Comparison of ENCODE assay signal across 24 cellular contexts in the genomic region with DNA sequence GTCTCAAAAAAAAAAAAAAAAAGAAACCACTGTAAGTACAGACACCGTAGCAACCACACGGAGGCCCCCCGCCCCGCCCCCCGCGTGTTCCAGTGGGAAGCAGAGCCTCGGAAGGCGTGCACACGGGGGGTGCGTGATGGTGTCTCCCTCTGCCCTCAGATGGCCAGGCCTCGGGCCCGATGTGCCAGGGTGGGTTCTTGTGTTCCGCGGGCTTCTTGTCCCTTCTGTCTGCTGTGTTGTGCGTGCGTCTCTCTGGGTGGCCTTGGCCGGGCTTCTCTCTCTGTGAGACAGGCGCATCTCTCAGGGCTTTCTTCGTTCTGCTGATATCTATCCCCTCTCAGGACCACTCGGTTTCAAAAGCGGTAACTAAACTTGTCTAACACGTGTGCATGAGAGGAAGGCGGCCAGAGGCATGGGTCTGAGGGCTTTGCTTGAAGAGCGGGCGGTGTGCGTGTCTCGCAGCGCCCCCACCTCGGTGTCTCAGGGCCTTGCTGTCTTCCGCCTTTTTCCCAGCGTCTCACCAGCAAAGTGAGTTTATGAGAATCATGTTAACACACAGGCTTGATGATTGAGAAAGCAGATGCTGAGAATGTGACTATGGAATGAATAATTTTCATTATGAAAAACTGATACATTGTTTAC. TPM values are rescaled to one million over a fixed set of nuclear protein-coding genes. Genes with fewer than 3 reads are reported as not detected.
A peak's percentile ranks its signal among the peaks of the same experiment; 100 is the strongest.
DNase-seq lines count a peak whose midpoint lies in the region; ATAC-seq, FAIRE-seq and TF ChIP-seq lines count a peak whose summit lies in the region.
"Had no signal": no experiment of that assay in that cellular context is flagged by ENCODE, and none has a peak within 500 bp of the region (broad histone marks: within the 10 kb centered on the region; RNA-seq: fewer than 3 reads in every experiment).

No MANE protein-coding gene starts in this region.

- H3K27ac ChIP-seq in neutrophil, result peak overlapping the region; percentile 54
- H3K27ac ChIP-seq: A549, esophagus muscularis mucosa, gastroesophageal sphincter, SJSA1, uterus had no signal

- no peak overlapping the region for H3K4me3 ChIP-seq in neutrophil (ENCODE audit: low read depth in 1 of 2, low read length in 1 of 2)
- H3K4me3 ChIP-seq: A549, esophagus muscularis mucosa, gastroesophageal sphincter, SJSA1, uterus had no signal

- FAIRE-seq in D721Med (lab: Jason Lieb, UNC), result no peak
- FAIRE-seq: A549, GM18507 had no signal

- H3K4me1 Mint-ChIP-seq in natural killer cell treated with Interleukin-12 subunit alpha and Interleukin-12 subunit beta and Interleukin-15 and Interleukin-18, amount 100 ng/mL, for 72 hours (ENCODE audit: low read depth in 2 of 2), result peaks cover 5 to 28% of the 10 kb centered on the region in 2 donors
- peaks cover 39 to 40% of the 10 kb centered on the region in 2 donors for H3K4me1 Mint-ChIP-seq in natural killer cell
- H3K4me1 Mint-ChIP-seq in glutamatergic neuron (ENCODE audit: low read depth, unreplicated experiment), result peaks cover 48% of the 10 kb centered on the region

- no peaks in the 10 kb centered on the region for H3K9me3 Mint-ChIP-seq in natural killer cell treated with Interleukin-12 subunit alpha and Interleukin-12 subunit beta and Interleukin-15 and Interleukin-18, amount 100 ng/mL, for 72 hours
- H3K9me3 Mint-ChIP-seq in natural killer cell (no peaks in the 10 kb centered on the region), glutamatergic neuron (ENCODE audit: unreplicated experiment) (peaks cover 8% of the 10 kb centered on the region)
- H3K9me3 Mint-ChIP-seq: activated naive CD4-positive, alpha-beta T cell treated with anti-CD3 and anti-CD28 coated beads, Interleukin-2, amount 50 U/mL, for 24 hours; activated T-cell treated with anti-CD3 and anti-CD28 coated beads, Interleukin-2, amount 50 U/mL, for 72 hours; T-helper 2 cell treated with Interferon-gamma antibody and Interleukin-4, amounts not matched to agents 5 μg/mL and 100 μg/mL, for 36 hours had no signal

- H3K27ac Mint-ChIP-seq in natural killer cell treated with Interleukin-12 subunit alpha and Interleukin-12 subunit beta and Interleukin-15 and Interleukin-18, amount 100 ng/mL, for 72 hours, result no peak overlapping the region
- H3K27ac Mint-ChIP-seq in natural killer cell (no peak overlapping the region), glutamatergic neuron (ENCODE audit: unreplicated experiment) (no peak overlapping the region)
- H3K27ac Mint-ChIP-seq: activated naive CD4-positive, alpha-beta T cell treated with anti-CD3 and anti-CD28 coated beads, Interleukin-2, amount 50 U/mL, for 24 hours; activated T-cell treated with anti-CD3 and anti-CD28 coated beads, Interleukin-2, amount 50 U/mL, for 72 hours; T-helper 2 cell treated with Interferon-gamma antibody and Interleukin-4, amounts not matched to agents 5 μg/mL and 100 μg/mL, for 36 hours had no signal

- H3K27me3 ChIP-seq in neutrophil, result no peaks in the 10 kb centered on the region
- H3K27me3 ChIP-seq: esophagus muscularis mucosa, gastroesophageal sphincter, SJSA1, uterus had no signal

- peaks cover 25 to 28% of the 10 kb centered on the region in 2 experiments for H3K4me1 ChIP-seq in neutrophil (ENCODE audit: control insufficient read depth in 1 of 2, insufficient read depth in 1 of 2, low read depth in 1 of 2, low read length in 1 of 2)
- H3K4me1 ChIP-seq: A549, SJSA1, uterus had no signal

- H3K36me3 Mint-ChIP-seq in natural killer cell treated with Interleukin-12 subunit alpha and Interleukin-12 subunit beta and Interleukin-15 and Interleukin-18, amount 100 ng/mL, for 72 hours, result no peaks in the 10 kb centered on the region
- H3K36me3 Mint-ChIP-seq in natural killer cell (no peaks in the 10 kb centered on the region), glutamatergic neuron (ENCODE audit: unreplicated experiment) (no peaks in the 10 kb centered on the region)

- no peaks in the 10 kb centered on the region for H3K27me3 Mint-ChIP-seq in natural killer cell treated with Interleukin-12 subunit alpha and Interleukin-12 subunit beta and Interleukin-15 and Interleukin-18, amount 100 ng/mL, for 72 hours
- no peaks in the 10 kb centered on the region for H3K27me3 Mint-ChIP-seq in natural killer cell (ENCODE audit: low read depth in 2 of 2)
- peaks cover 5% of the 10 kb centered on the region for H3K27me3 Mint-ChIP-seq in glutamatergic neuron (ENCODE audit: unreplicated experiment)
- H3K27me3 Mint-ChIP-seq: activated naive CD4-positive, alpha-beta T cell treated with anti-CD3 and anti-CD28 coated beads, Interleukin-2, amount 50 U/mL, for 24 hours had no signal

- DNase-seq in natural killer cell treated with Interleukin-12 subunit alpha and Interleukin-12 subunit beta and Interleukin-15 and Interleukin-18, amount 100 ng/mL, for 72 hours (ENCODE audit: low spot score), result peak; percentile 49
- DNase-seq in natural killer cell, result no peak
- no peak for DNase-seq in glutamatergic neuron
- no peak for DNase-seq in D721Med (ENCODE audit: insufficient read length, low spot score)
- DNase-seq: activated CD4-positive, CD25-positive, alpha-beta regulatory T cell; activated T-cell treated with anti-CD3 and anti-CD28 coated beads, Interleukin-2, amount 50 U/mL, for 72 hours; Calu3; effector CD8-positive, alpha-beta T cell; EL; midbrain; NCI-H1694; NCI-H774 had no signal

- ATAC-seq in natural killer cell treated with Interleukin-12 subunit alpha and Interleukin-12 subunit beta and Interleukin-15 and Interleukin-18, amount 100 ng/mL, for 72 hours, result no peak
- ATAC-seq in natural killer cell (no peak), GM19395 (IDR thresholded peaks at IDR 0.05; ENCODE audit: unreplicated experiment) (no peak), GM21786 (IDR thresholded peaks at IDR 0.05; ENCODE audit: unreplicated experiment) (no peak), HG03135 (IDR thresholded peaks at IDR 0.05; ENCODE audit: unreplicated experiment) (no peak)
- ATAC-seq: A549; activated T-cell treated with anti-CD3 and anti-CD28 coated beads, Interleukin-2, amount 50 U/mL, for 72 hours; gastroesophageal sphincter had no signal

- H3K9me3 ChIP-seq in neutrophil, result no peaks in the 10 kb centered on the region
- H3K9me3 ChIP-seq: A549, esophagus muscularis mucosa, gastroesophageal sphincter, SJSA1, uterus had no signal

- peaks cover 24% of the 10 kb centered on the region for H3K36me3 ChIP-seq in neutrophil
- H3K36me3 ChIP-seq: esophagus muscularis mucosa, gastroesophageal sphincter, SJSA1, uterus had no signal

- TF ChIP-seq CTCF in natural killer cell (IDR thresholded peaks at IDR 0.05), result no peak
- no peak for TF ChIP-seq CTCF in glutamatergic neuron (IDR thresholded peaks at IDR 0.05; ENCODE audit: partially characterized antibody, unreplicated experiment)
- no peak for TF ChIP-seq CTCF in neutrophil (IDR thresholded peaks at IDR 0.05)
- no peak for TF ChIP-seq CTCF in D721Med (IDR thresholded peaks at IDR 0.05; ENCODE audit: insufficient read depth, missing control alignments)

- no peak overlapping the region for H3K4me3 Mint-ChIP-seq in natural killer cell treated with Interleukin-12 subunit alpha and Interleukin-12 subunit beta and Interleukin-15 and Interleukin-18, amount 100 ng/mL, for 72 hours
- H3K4me3 Mint-ChIP-seq in natural killer cell (no peak overlapping the region), glutamatergic neuron (ENCODE audit: unreplicated experiment) (peak overlapping the region; percentile 1)
- H3K4me3 Mint-ChIP-seq: activated naive CD4-positive, alpha-beta T cell treated with anti-CD3 and anti-CD28 coated beads, Interleukin-2, amount 50 U/mL, for 24 hours; activated T-cell treated with anti-CD3 and anti-CD28 coated beads, Interleukin-2, amount 50 U/mL, for 72 hours; T-helper 2 cell treated with Interferon-gamma antibody and Interleukin-4, amounts not matched to agents 5 μg/mL and 100 μg/mL, for 36 hours had no signal

- intact Hi-C loops in natural killer cell (cut with micrococcal nuclease), result no loop called here

RNA-seq across cellular contexts. Expression of gene ATP11A, which starts 12.6 kb away (rescaled TPM):
- total RNA-seq in natural killer cell treated with Interleukin-12 subunit alpha and Interleukin-12 subunit beta and Interleukin-15 and Interleukin-18, amount 100 ng/mL, for 72 hours, result 10 to 100 TPM; 89.0 to 91.2 TPM
- total RNA-seq in natural killer cell (10 to 100 TPM; 47.1 to 68.6 (median 50.7) TPM), glutamatergic neuron (ENCODE audit: unreplicated experiment) (127 TPM)
